Comparison of ENCODE assay signal across 8 cellular contexts in the genomic region with DNA sequence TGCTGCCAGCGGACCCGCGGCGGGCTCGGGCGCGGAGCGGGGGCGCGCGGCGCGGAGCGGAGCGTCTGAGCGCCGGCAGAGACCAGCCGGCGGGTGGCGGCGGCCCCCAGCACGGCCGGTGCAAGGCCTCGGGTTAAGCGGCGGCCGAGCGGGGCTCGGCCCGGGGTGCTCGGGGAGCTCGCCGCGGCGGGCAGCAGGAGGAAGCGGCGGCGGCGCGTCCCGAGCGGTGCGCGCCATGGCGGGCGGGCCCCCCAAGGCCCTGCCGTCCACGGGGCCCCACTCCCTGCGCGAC. TPM values are rescaled to one million over a fixed set of nuclear protein-coding genes. Genes with fewer than 3 reads are reported as not detected.
DNase-seq lines count a peak whose midpoint lies in the region; ATAC-seq and TF ChIP-seq lines count a peak whose summit lies in the region.

No MANE protein-coding gene starts in this region.

- no peaks in the 10 kb centered on the region for H3K9me3 Mint-ChIP-seq in activated T-helper 2 cell treated with anti-CD3 and anti-CD28 coated beads, Interferon-gamma antibody, Interleukin-2, Interleukin-4, amounts not matched to agents 10 μg/mL and 5 μg/mL and 100 μg/mL, durations not matched to agents 14 hours and 24 hours and 36 hours

- H3K36me3 Mint-ChIP-seq in activated T-helper 2 cell treated with anti-CD3 and anti-CD28 coated beads, Interferon-gamma antibody, Interleukin-2, Interleukin-4, amounts not matched to agents 10 μg/mL and 5 μg/mL and 100 μg/mL, durations not matched to agents 14 hours and 24 hours and 36 hours (ENCODE audit: low read depth) = no peaks in the 10 kb centered on the region

- POLR2A ChIA-PET in AG04449 (lab: Yijun Ruan, JAX) = no interaction called here

- no peaks in the 10 kb centered on the region for H3K36me3 ChIP-seq in mesodermal cell (ENCODE audit: control insufficient read depth, insufficient read depth, low read length)

- peaks cover 24% of the 10 kb centered on the region for H3K4me1 ChIP-seq in mesodermal cell (ENCODE audit: control insufficient read depth, insufficient read depth, low read length, poor library complexity, severe bottlenecking)

- 0 to 2% methylated on average over 23 to 39 of the region's 50 CpGs for WGBS in mesodermal cell (ENCODE audit: insufficient coverage in 2 of 2), 2 experiments

- H3K4me3 ChIP-seq in AG04449 (ENCODE audit: low read depth, low read length) (peak overlapping the region; percentile 68), choroid plexus epithelial cell (ENCODE audit: low read depth, low read length) (peak overlapping the region; percentile 86), mesodermal cell (ENCODE audit: extremely low read depth, insufficient read depth, low read length, poor library complexity, severe bottlenecking) (peak overlapping the region; percentile 90)

- ATAC-seq in HG03064 (IDR thresholded peaks at IDR 0.05; ENCODE audit: low read depth, unreplicated experiment) = peak; percentile 40

- CTCF ChIA-PET in AG04449 (lab: Yijun Ruan, JAX) = interaction anchor here (1.1 to 1.4 kb wide), 4 partner anchors 13 to 152 kb away, joined by 3 to 4 read pairs (median 3); no protein-coding TSS in a partner anchor

- H3K27me3 Mint-ChIP-seq in activated T-helper 2 cell treated with anti-CD3 and anti-CD28 coated beads, Interferon-gamma antibody, Interleukin-2, Interleukin-4, amounts not matched to agents 10 μg/mL and 5 μg/mL and 100 μg/mL, durations not matched to agents 14 hours and 24 hours and 36 hours (ENCODE audit: low read depth) = peaks cover 4% of the 10 kb centered on the region

- H3K9me3 ChIP-seq in mesodermal cell (ENCODE audit: control insufficient read depth, low read length) = no peaks in the 10 kb centered on the region

- H3K4me1 Mint-ChIP-seq in activated T-helper 2 cell treated with anti-CD3 and anti-CD28 coated beads, Interferon-gamma antibody, Interleukin-2, Interleukin-4, amounts not matched to agents 10 μg/mL and 5 μg/mL and 100 μg/mL, durations not matched to agents 14 hours and 24 hours and 36 hours (ENCODE audit: low read depth) = peaks cover 56% of the 10 kb centered on the region

- TF ChIP-seq CTCF in AG04449 (IDR thresholded peaks at IDR 0.05; ENCODE audit: insufficient read depth, low read length, missing control alignments) (no peak), choroid plexus epithelial cell (conservative IDR thresholded peaks at IDR 0.05; ENCODE audit: low read depth, low read length) (no peak)

- H3K4me3 Mint-ChIP-seq in activated T-helper 2 cell treated with anti-CD3 and anti-CD28 coated beads, Interferon-gamma antibody, Interleukin-2, Interleukin-4, amounts not matched to agents 10 μg/mL and 5 μg/mL and 100 μg/mL, durations not matched to agents 14 hours and 24 hours and 36 hours (ENCODE audit: low read depth) = no peak overlapping the region

- no peak overlapping the region for H3K27ac Mint-ChIP-seq in activated T-helper 2 cell treated with anti-CD3 and anti-CD28 coated beads, Interferon-gamma antibody, Interleukin-2, Interleukin-4, amounts not matched to agents 10 μg/mL and 5 μg/mL and 100 μg/mL, durations not matched to agents 14 hours and 24 hours and 36 hours

- DNase-seq in AG04449 (ENCODE audit: low read depth, low spot score) (no peak), choroid plexus epithelial cell (ENCODE audit: low read depth) (no peak), NCI-H2196 treated with DMSO at 0.1 percent for 48 hours (lab: John Stamatoyannopoulos, UW; ENCODE audit: unreplicated experiment) (no peak), head of caudate nucleus (no peak), cerebellum (ENCODE audit: low spot score) (no peak)
- DNase-seq in activated T-helper 2 cell treated with anti-CD3 and anti-CD28 coated beads, Interferon-gamma antibody, Interleukin-2, Interleukin-4, amounts not matched to agents 10 μg/mL and 5 μg/mL and 100 μg/mL, durations not matched to agents 14 hours and 24 hours and 36 hours (ENCODE audit: low spot score) = no peak

- intact Hi-C loops in activated T-helper 2 cell treated with anti-CD3 and anti-CD28 coated beads, Interferon-gamma antibody, Interleukin-2, Interleukin-4, amounts not matched to agents 10 μg/mL and 5 μg/mL and 100 μg/mL, durations not matched to agents 14 hours and 24 hours and 36 hours (cut with micrococcal nuclease) = loop anchor here (1.0 to 10.0 kb wide), 5 partner anchors 21 to 1944 kb away; partner anchors contain the start of gene KIAA1958
- intact Hi-C loops in head of caudate nucleus (cut with DNase I) = loop anchor here (2.0 to 10.0 kb wide), 3 partner anchors 32 to 94 kb away; partner anchors contain the start of gene INIP

- no peak overlapping the region for H3K27ac ChIP-seq in mesodermal cell (ENCODE audit: low read depth, low read length, severe bottlenecking)

RNA-seq across cellular contexts. Expression of gene SNX30, which starts 0.2 kb away (rescaled TPM):
- polyA plus RNA-seq in mesodermal cell (2013, experiment 1 of 2) = 9.4 TPM
- 8.1 TPM for polyA plus RNA-seq in mesodermal cell (2013, experiment 2 of 2)
- total RNA-seq in activated T-helper 2 cell treated with anti-CD3 and anti-CD28 coated beads, Interferon-gamma antibody, Interleukin-2, Interleukin-4, amounts not matched to agents 10 μg/mL and 5 μg/mL and 100 μg/mL, durations not matched to agents 14 hours and 24 hours and 36 hours = 2.4 and 2.8 TPM in 2 replicates
- 22.2 TPM for total RNA-seq in cerebellum

RNA-seq across cellular contexts. Expression of gene INIP, which starts 32.8 kb away (rescaled TPM):
- polyA plus RNA-seq in mesodermal cell (2013, experiment 1 of 2) = 19.1 TPM
- 18.9 TPM for polyA plus RNA-seq in mesodermal cell (2013, experiment 2 of 2)
- 34.2 and 36.6 TPM in 2 replicates for total RNA-seq in activated T-helper 2 cell treated with anti-CD3 and anti-CD28 coated beads, Interferon-gamma antibody, Interleukin-2, Interleukin-4, amounts not matched to agents 10 μg/mL and 5 μg/mL and 100 μg/mL, durations not matched to agents 14 hours and 24 hours and 36 hours
- total RNA-seq in cerebellum = 23.3 TPM
